16 cellular contexts compared by ENCODE assay signal in genomic region chr5:115435776-115436712, GRCh38.
DNase-seq lines count a peak whose midpoint lies in the region; ATAC-seq and TF ChIP-seq lines count a peak whose summit lies in the region.
"Had no signal": no experiment of that assay in that cellular context is flagged by ENCODE, and none has a peak within 500 bp of the region (broad histone marks: within the 10 kb centered on the region; RNA-seq: fewer than 3 reads in every experiment).

No MANE protein-coding gene starts in this region.

- no peaks in the 10 kb centered on the region for H3K27me3 ChIP-seq in upper lobe of left lung
- H3K27me3 ChIP-seq: hepatocyte, transverse colon had no signal

- TF ChIP-seq CTCF in RWPE1 (conservative IDR thresholded peaks at IDR 0.05; ENCODE audit: low read depth) (no peak), fibroblast of the aortic adventitia (IDR thresholded peaks at IDR 0.05; ENCODE audit: insufficient read depth, low read length) (no peak), upper lobe of left lung (IDR thresholded peaks at IDR 0.05) (no peak)

- H3K36me3 ChIP-seq in upper lobe of left lung = no peaks in the 10 kb centered on the region
- H3K36me3 ChIP-seq: transverse colon had no signal

- DNase-seq in DMS79 treated with DMSO at 0.1 percent for 48 hours (lab: John Stamatoyannopoulos, UW) = peak; percentile 8
- peak; percentile 26 for DNase-seq in HCEC 1CT
- DNase-seq in RWPE1 (ENCODE audit: low spot score) = peak; percentile 65
- DNase-seq in fibroblast of the aortic adventitia (ENCODE audit: low read depth) = peak; percentile 32
- no peak for DNase-seq in superior temporal gyrus (ENCODE audit: extremely low spot score)
- no peak for DNase-seq in upper lobe of left lung
- DNase-seq in AG08395 (ENCODE audit: low spot score) = no peak
- no peak for DNase-seq in kidney glomerular epithelial cell (lab: John Stamatoyannopoulos, UW)
- DNase-seq: activated B cell treated with CpG ODN at 0.5 μM for 24 hours; activated naive CD4-positive, alpha-beta T cell treated with anti-CD3 and anti-CD28 coated beads for 36 hours; AML-193; GOT3; NCI-H2081; T-cell; transverse colon had no signal

- H3K4me1 ChIP-seq in upper lobe of left lung = peaks cover 0 to 26% (median 3%) of the 10 kb centered on the region in 4 donors
- H3K4me1 ChIP-seq: transverse colon had no signal

- H3K4me3 ChIP-seq in fibroblast of the aortic adventitia (ENCODE audit: low read depth, low read length) (no peak overlapping the region), upper lobe of left lung (no peak overlapping the region)
- H3K4me3 ChIP-seq: hepatocyte, transverse colon had no signal

- POLR2A ChIA-PET in RWPE1 (lab: Yijun Ruan, JAX; ENCODE audit: low non-redundant PET) = no interaction called here

- CTCF ChIA-PET in RWPE1 (lab: Yijun Ruan, JAX) = interaction anchor here (0.6 to 0.7 kb wide), 4 partner anchors 15 to 1420 kb away, joined by 3 read pairs; no protein-coding TSS in a partner anchor

- TF ChIP-seq POLR2A in upper lobe of left lung (IDR thresholded peaks at IDR 0.05) = no peak

- 51 to 58% methylated on average over 3 of the region's 3 CpGs for whole genome bisulfite sequencing in upper lobe of left lung, 2 donors

- H3K27ac ChIP-seq in RWPE1 (no peak overlapping the region), upper lobe of left lung (no peak overlapping the region)
- H3K27ac ChIP-seq: hepatocyte, transverse colon had no signal

- TF ChIP-seq EP300 in upper lobe of left lung (IDR thresholded peaks at IDR 0.05) = no peak

- peaks cover 0 to 4% (median 2%) of the 10 kb centered on the region in 4 donors for H3K9me3 ChIP-seq in upper lobe of left lung

- no peak for ATAC-seq in upper lobe of left lung (ENCODE audit: low FRiP score in 2 of 2)
- ATAC-seq: T-cell had no signal

Comparison
In these comparisons a context has a peak if more than half of its experiments do, and no peak if none do; other contexts are left out.
1. DNase-seq: peak in DMS79 treated with DMSO at 0.1 percent for 48 hours (single experiment), HCEC 1CT (single experiment), RWPE1 (single experiment) and fibroblast of the aortic adventitia (single experiment); none in superior temporal gyrus (single experiment), upper lobe of left lung (0 of 2), AG08395 (single experiment) and kidney glomerular epithelial cell (single experiment).